ENCODE assay signal across 8 cellular contexts in genomic region chr15:59501531-59502113, GRCh38.
A peak's percentile ranks its signal among the peaks of the same experiment; 100 is the strongest.
DNase-seq lines count a peak whose midpoint lies in the region; ATAC-seq, FAIRE-seq and TF ChIP-seq lines count a peak whose summit lies in the region.

No MANE protein-coding gene starts in this region.

- TF ChIP-seq POLR2A in Peyer's patch (IDR thresholded peaks at IDR 0.05): no peak

- H3K9ac ChIP-seq in neuronal stem cell (ENCODE audit: low read depth, low read length, poor library complexity): no peak overlapping the region

- H3K4me2 ChIP-seq in neuronal stem cell (ENCODE audit: insufficient read depth, low read length, poor library complexity, severe bottlenecking): no peak overlapping the region

- H2AFZ ChIP-seq in neuronal stem cell (ENCODE audit: low read length): no peak overlapping the region

- no peak overlapping the region for H4K91ac ChIP-seq in neuronal stem cell (ENCODE audit: low read depth, low read length, poor library complexity)

- peak; percentile 91 for FAIRE-seq in endometrium (lab: Jason Lieb, UNC)

- H2AK5ac ChIP-seq in neuronal stem cell (ENCODE audit: low read depth, low read length): no peak overlapping the region

- H3K36me3 ChIP-seq in H7 (replicated peaks; ENCODE audit: control insufficient read depth, insufficient read depth, low read length) (no peaks in the 10 kb centered on the region), Peyer's patch (no peaks in the 10 kb centered on the region), neuronal stem cell (replicated peaks in 1 of 2; ENCODE audit: control insufficient read depth in 2 of 2, insufficient read depth in 2 of 2, low read length in 2 of 2) (no peaks in the 10 kb centered on the region)

- no peak overlapping the region for H3K4ac ChIP-seq in neuronal stem cell (ENCODE audit: low read length)

- no peak overlapping the region for H2BK12ac ChIP-seq in neuronal stem cell (ENCODE audit: low read length)

- H2BK5ac ChIP-seq in neuronal stem cell (ENCODE audit: low read length): no peak overlapping the region

- DNase-seq in D341Med (ENCODE audit: low spot score): peak; percentile 46
- DNase-seq in H7: peak; percentile 61
- peak in 1 of 3 donors; percentile 76 for DNase-seq in Peyer's patch
- DNase-seq in neuronal stem cell (ENCODE audit: low spot score): peak; percentile 53
- DNase-seq in amniotic stem cell (lab: John Stamatoyannopoulos, UW): no peak
- no peak for DNase-seq in T-helper 9 cell

- H3K23ac ChIP-seq in neuronal stem cell (ENCODE audit: low read depth, low read length, poor library complexity): no peak overlapping the region

- no peaks in the 10 kb centered on the region for H3K27me3 ChIP-seq in H7 (ENCODE audit: control insufficient read depth, insufficient read depth, low read length)
- H3K27me3 ChIP-seq in Peyer's patch: no peaks in the 10 kb centered on the region
- H3K27me3 ChIP-seq in neuronal stem cell (ENCODE audit: control insufficient read depth in 3 of 3, insufficient read depth in 3 of 3, low read depth in 1 of 3, low read length in 3 of 3): no peaks in the 10 kb centered on the region

- H3K27ac ChIP-seq in Peyer's patch: no peak overlapping the region
- no peak overlapping the region for H3K27ac ChIP-seq in neuronal stem cell (replicated peaks; ENCODE audit: low read length)

- H3K9me3 ChIP-seq in Peyer's patch: no peaks in the 10 kb centered on the region
- H3K9me3 ChIP-seq in neuronal stem cell (replicated peaks in 1 of 2; ENCODE audit: control insufficient read depth in 2 of 2, insufficient read depth in 1 of 2, low read depth in 1 of 2, low read length in 2 of 2): no peaks in the 10 kb centered on the region

- no peak overlapping the region for H4K8ac ChIP-seq in neuronal stem cell (ENCODE audit: low read depth, low read length)

- H3K4me3 ChIP-seq in H7 (ENCODE audit: insufficient read depth, low read depth, low read length) (no peak overlapping the region), Peyer's patch (no peak overlapping the region), neuronal stem cell (ENCODE audit: low read length in 2 of 2) (no peak overlapping the region)

- no peak for ATAC-seq in HG03432 (IDR thresholded peaks at IDR 0.05; ENCODE audit: unreplicated experiment)

- H3K18ac ChIP-seq in neuronal stem cell (ENCODE audit: low read length): no peak overlapping the region

- H3K4me1 ChIP-seq in Peyer's patch: no peaks in the 10 kb centered on the region
- H3K4me1 ChIP-seq in neuronal stem cell (ENCODE audit: control insufficient read depth in 2 of 2, insufficient read depth in 1 of 2, low read depth in 1 of 2, low read length in 2 of 2): no peaks in the 10 kb centered on the region

- H2BK120ac ChIP-seq in neuronal stem cell (ENCODE audit: low read depth, low read length): no peak overlapping the region

- TF ChIP-seq CTCF in Peyer's patch (IDR thresholded peaks at IDR 0.05): peak; percentile 13 to 85 (median 63)

- no peak overlapping the region for H2BK15ac ChIP-seq in neuronal stem cell (ENCODE audit: low read length)

- no peak overlapping the region for H3K14ac ChIP-seq in neuronal stem cell (ENCODE audit: low read length)

- no peaks in the 10 kb centered on the region for H3K79me1 ChIP-seq in neuronal stem cell (ENCODE audit: low read depth, low read length)

- no CpG with 5 or more reads among the region's 5 CpGs for WGBS in neuronal stem cell (ENCODE audit: extremely low coverage in 2 of 2, insufficient read length in 2 of 2, insufficient replicate concordance in 1 of 2), 2 donors

Comparison
In these comparisons a context has a peak if more than half of its experiments do, and no peak if none do; other contexts are left out.
1. DNase-seq: peak in D341Med (single experiment), H7 (single experiment) and neuronal stem cell (single experiment); none in amniotic stem cell (single experiment) and T-helper 9 cell (single experiment).